8 cellular contexts compared by ENCODE assay signal in genomic region chr1:202407378-202407777, GRCh38. TPM values are rescaled to one million over a fixed set of nuclear protein-coding genes. Genes with fewer than 3 reads are reported as not detected.
A peak's percentile ranks its signal among the peaks of the same experiment; 100 is the strongest.
DNase-seq lines count a peak whose midpoint lies in the region; ATAC-seq and TF ChIP-seq lines count a peak whose summit lies in the region.
"Not testable (repeated sequence)": the region's sequence is repeated elsewhere in the genome, so short reads cannot be mapped to it uniquely, and the experiment has no call there.

No MANE protein-coding gene starts in this region.

- H3K36me3 ChIP-seq in SK-N-SH (replicated peaks in 1 of 2; ENCODE audit: control insufficient read depth in 1 of 2, insufficient read depth in 2 of 2, low read length in 1 of 2); heart left ventricle; gastrocnemius medialis: not testable (repeated sequence)

- TF ChIP-seq RAD21 in SK-N-SH (IDR thresholded peaks at IDR 0.05; ENCODE audit: low read length), result not testable (repeated sequence)

- not testable (repeated sequence) for H3K27me3 Mint-ChIP-seq in activated naive CD8-positive, alpha-beta T cell

- in situ Hi-C loops in gastrocnemius medialis (cut with MboI; ENCODE audit: low sequenced_read_pairs in 4 of 4), result not testable (repeated sequence)

- peak overlapping the region; percentile 45; the same call in 1 of the 2 replicates for H3K4me2 ChIP-seq in SK-N-SH

- 44% methylated on average over 2 of the region's 2 CpGs for WGBS in SK-N-SH (ENCODE audit: low lambda C conversion rate)
- WGBS in heart left ventricle, 4 donors, result 38 to 60% (median 48%) methylated on average over 2 of the region's 2 CpGs

- not testable (repeated sequence) for TF ChIP-seq EP300 in SK-N-SH (IDR thresholded peaks at IDR 0.05; ENCODE audit: borderline replicate concordance in 1 of 2, low read depth in 1 of 2, low read length in 1 of 2)

- not testable (repeated sequence) for H2AFZ ChIP-seq in SK-N-SH (ENCODE audit: low read depth)

- not testable (repeated sequence) for H3K4me3 Mint-ChIP-seq in activated naive CD8-positive, alpha-beta T cell

- peak in 2 of 3 experiments; percentile 60 to 85 for DNase-seq in NCI-H1417 (lab: John Stamatoyannopoulos, UW)
- DNase-seq in NCI-H69 (lab: John Stamatoyannopoulos, UW), result peak; percentile 39
- not testable (repeated sequence) for DNase-seq in SK-N-SH, heart left ventricle
- peak; percentile 1 for DNase-seq in left kidney (ENCODE audit: low read depth, low spot score)
- peak; percentile 79 to 87 for DNase-seq in gastrocnemius medialis
- peak; percentile 65 for DNase-seq in superior temporal gyrus (ENCODE audit: extremely low spot score)

- H3K27ac ChIP-seq in SK-N-SH (ENCODE audit: low read depth in 2 of 2, low read length in 1 of 2) (peak overlapping the region; percentile 53 to 65), heart left ventricle (peak overlapping the region in 9 of 12 donors; percentile 7 to 71 (median 51)), gastrocnemius medialis (peak overlapping the region; percentile 86 to 98 (median 92))

- CTCF ChIA-PET in SK-N-SH (lab: Yijun Ruan, JAX), result not testable (repeated sequence)

- H3K9me3 Mint-ChIP-seq in activated naive CD8-positive, alpha-beta T cell (ENCODE audit: low read depth), result not testable (repeated sequence)

- not testable (repeated sequence) for H3K9me2 ChIP-seq in SK-N-SH

- intact Hi-C loops in heart left ventricle (cut with DNase I), result loop anchor here in 4 of 10 donors (10.0 kb wide), 1 partner anchor 53 kb away; no protein-coding TSS in a partner anchor
- intact Hi-C loops in gastrocnemius medialis (cut with DNase I; ENCODE audit: low total_unique reads), result not testable (repeated sequence)

- H3K4me1 ChIP-seq in SK-N-SH (ENCODE audit: control insufficient read depth in 1 of 2, insufficient read depth in 2 of 2, low read depth in 1 of 2, low read length in 1 of 2) (peaks cover 15 to 19% of the 10 kb centered on the region in 2 experiments; a peak in 3 of 4 replicates), heart left ventricle (peaks cover 0 to 72% (median 25%) of the 10 kb centered on the region in 12 donors), gastrocnemius medialis (peaks cover 77 to 83% of the 10 kb centered on the region in 2 donors)

- H3F3A ChIP-seq in SK-N-SH (replicated peaks; ENCODE audit: insufficient read depth), result peaks cover 18% of the 10 kb centered on the region

- TF ChIP-seq POLR2A in heart left ventricle (IDR thresholded peaks at IDR 0.05), result not testable (repeated sequence)
- peak in 1 of 2 donors; percentile 54 for TF ChIP-seq POLR2A in gastrocnemius medialis (IDR thresholded peaks at IDR 0.05)

- H3K36me3 Mint-ChIP-seq in activated naive CD8-positive, alpha-beta T cell, result not testable (repeated sequence)

- not testable (repeated sequence) for H3K9ac ChIP-seq in SK-N-SH

- not testable (repeated sequence) for TF ChIP-seq CTCF in SK-N-SH (IDR thresholded peaks at IDR 0.05); heart left ventricle (IDR thresholded peaks at IDR 0.05); gastrocnemius medialis (IDR thresholded peaks at IDR 0.05 in 4 of 5, conservative IDR thresholded peaks at IDR 0.05 in 1 of 5)

- not testable (repeated sequence) for H3K27me3 ChIP-seq in SK-N-SH (ENCODE audit: insufficient read depth); heart left ventricle; gastrocnemius medialis

- H3K27ac Mint-ChIP-seq in activated naive CD8-positive, alpha-beta T cell, result peak overlapping the region; percentile 50

- H3K79me2 ChIP-seq in SK-N-SH (ENCODE audit: insufficient read depth), result not testable (repeated sequence)

- H3K9me3 ChIP-seq in SK-N-SH, heart left ventricle, gastrocnemius medialis: not testable (repeated sequence)

- H3K4me3 ChIP-seq in SK-N-SH (ENCODE audit: low read depth in 2 of 2, low read length in 1 of 2); heart left ventricle: not testable (repeated sequence)
- peak overlapping the region in 2 of 4 donors; percentile 7 to 46 for H3K4me3 ChIP-seq in gastrocnemius medialis

- peaks cover 26% of the 10 kb centered on the region for H3K4me1 Mint-ChIP-seq in activated naive CD8-positive, alpha-beta T cell (ENCODE audit: low read depth)

- ATAC-seq in heart left ventricle (peak in 2 of 4 donors; percentile 37 to 58), gastrocnemius medialis (peak; percentile 71 to 75)

- H4K20me1 ChIP-seq in SK-N-SH (ENCODE audit: insufficient read depth), result not testable (repeated sequence)

- POLR2A ChIA-PET in SK-N-SH (lab: Yijun Ruan, JAX), result not testable (repeated sequence)

TF ChIP-seq in SK-N-SH, 30 proteins besides CTCF, POLR2A, EP300 and RAD21:
- TF ChIP-seq PBX3 (IDR thresholded peaks at IDR 0.05), result peak; percentile 53; the same call in 1 of the 2 replicates

RNA-seq across cellular contexts. Expression of gene PPP1R12B, which starts 58.9 kb away (rescaled TPM):
- polyA plus RNA-seq in SK-N-SH (2012; rRNA removed) (2.8 and 5.3 TPM in 2 replicates), heart left ventricle (100 to 1,000 TPM in 1 of 2 donors, 10 to 100 TPM in 1; 49.9 to 108 TPM)
- polyA plus RNA-seq in SK-N-SH (2012; cell fraction: cytosol; rRNA removed), result 2.5 and 3.5 TPM in 2 replicates
- polyA plus RNA-seq in SK-N-SH (2012; cell fraction: nucleus; rRNA removed), result 12.3 and 12.6 TPM in 2 replicates
- total RNA-seq in heart left ventricle (100 to 1,000 TPM; 368 to 972 (median 618) TPM), gastrocnemius medialis (100 to 1,000 TPM; 127 to 207 (median 139) TPM)
